In genomic region chr15:85026304-85027032, GRCh38 we compare ENCODE assay signal across 15 cellular contexts. TPM values are rescaled to one million over a fixed set of nuclear protein-coding genes. Genes with fewer than 3 reads are reported as not detected.
DNase-seq lines count a peak whose midpoint lies in the region; ATAC-seq, FAIRE-seq and TF ChIP-seq lines count a peak whose summit lies in the region.
"Had no signal": no experiment of that assay in that cellular context is flagged by ENCODE, and none has a peak within 500 bp of the region (broad histone marks: within the 10 kb centered on the region; RNA-seq: fewer than 3 reads in every experiment).

No MANE protein-coding gene starts in this region.

- in situ Hi-C loops in HepG2 (cut with HindIII; ENCODE audit: extremely low pct_ligation_motif_present, low pct_unique_long_range_greater_than_20kb), result no loop called here

- no peak overlapping the region for H3K9ac ChIP-seq in HepG2 (ENCODE audit: insufficient read depth, low read depth, low read length)

- H3K4me1 Mint-ChIP-seq in activated CD8-positive, alpha-beta memory T cell treated with anti-CD3 and anti-CD28 coated beads, Interleukin-2, amount 10 ng/mL, durations not matched to agents 7 days and 5 days, result peaks cover 52% of the 10 kb centered on the region

- no peak for FAIRE-seq in HepG2 (lab: Jason Lieb, UNC)

- POLR2A ChIA-PET in HepG2 (lab: Yijun Ruan, JAX), result no interaction called here

- no peak overlapping the region for H3K4me3 ChIP-seq in body of pancreas
- H3K4me3 ChIP-seq in HepG2 (replicated peaks in 1 of 3; ENCODE audit: insufficient read depth in 1 of 3, low read depth in 2 of 3, low read length in 3 of 3), result no peak overlapping the region
- H3K4me3 ChIP-seq in vagina, result no peak overlapping the region

- peaks cover 3% of the 10 kb centered on the region for H3K36me3 Mint-ChIP-seq in activated CD8-positive, alpha-beta memory T cell treated with anti-CD3 and anti-CD28 coated beads, Interleukin-2, amount 10 ng/mL, durations not matched to agents 7 days and 5 days

- H2AFZ ChIP-seq in HepG2 (ENCODE audit: low read length), result no peak overlapping the region

- no peak for TF ChIP-seq POLR2A in body of pancreas (IDR thresholded peaks at IDR 0.05)
- no peak for TF ChIP-seq POLR2A in HepG2 (IDR thresholded peaks at IDR 0.05; ENCODE audit: insufficient read depth in 1 of 2, low read depth in 2 of 2, low read length in 2 of 2)
- TF ChIP-seq POLR2A in vagina (IDR thresholded peaks at IDR 0.05), result no peak

- no peaks in the 10 kb centered on the region for H3K27me3 ChIP-seq in body of pancreas
- H3K27me3 ChIP-seq in HepG2 (ENCODE audit: control insufficient read depth in 1 of 2, insufficient read depth in 2 of 2, low read length in 2 of 2), result no peaks in the 10 kb centered on the region
- H3K27me3 ChIP-seq in vagina, result no peaks in the 10 kb centered on the region

- intact Hi-C loops in body of pancreas (cut with DNase I) (no loop called here), HepG2 (cut with micrococcal nuclease; ENCODE audit: unreplicated experiment) (no loop called here), vagina (cut with DNase I) (no loop called here)

- H3K9me3 Mint-ChIP-seq in activated CD8-positive, alpha-beta memory T cell treated with anti-CD3 and anti-CD28 coated beads, Interleukin-2, amount 10 ng/mL, durations not matched to agents 7 days and 5 days (ENCODE audit: low read depth), result no peaks in the 10 kb centered on the region
- H3K9me3 Mint-ChIP-seq: dendritic cell treated with granulocyte-macrophage colony-stimulating factor and Interleukin-4, amounts not matched to agents 40 ng/mL and 50 ng/mL, for 4 days; H9 had no signal

- TF ChIP-seq EP300 in HepG2 (IDR thresholded peaks at IDR 0.05; ENCODE audit: low read depth in 2 of 2, low read length in 2 of 2) (no peak), HepG2 (CRISPR knock-in tag; IDR thresholded peaks at IDR 0.05; ENCODE audit: borderline replicate concordance) (no peak)

- H3K79me2 ChIP-seq in HepG2 (ENCODE audit: insufficient read depth, low read length), result peaks cover 95% of the 10 kb centered on the region

- TF ChIP-seq CTCF in body of pancreas (IDR thresholded peaks at IDR 0.05), result no peak
- TF ChIP-seq CTCF in HepG2 (CRISPR knock-in tag; IDR thresholded peaks at IDR 0.05), result no peak
- TF ChIP-seq CTCF in vagina (IDR thresholded peaks at IDR 0.05), result no peak

- 14 to 24% methylated on average over 2 of the region's 2 CpGs for WGBS in body of pancreas, 2 donors
- WGBS in HepG2 (ENCODE audit: low lambda C conversion rate), result 60% methylated on average over 2 of the region's 2 CpGs

- peak overlapping the region in 3 of 4 donors; percentile 68 to 74 (median 69) for H3K27ac ChIP-seq in body of pancreas
- H3K27ac ChIP-seq in HepG2 (ENCODE audit: extremely low read length, insufficient read depth, low read length), result peak overlapping the region; percentile 31
- peak overlapping the region; percentile 13 for H3K27ac ChIP-seq in vagina

- no peak for DNase-seq in activated CD8-positive, alpha-beta memory T cell treated with anti-CD3 and anti-CD28 coated beads, Interleukin-2, amount 10 ng/mL, durations not matched to agents 7 days and 5 days
- no peak for DNase-seq in activated CD8-positive, alpha-beta memory T cell treated with anti-CD3 and anti-CD28 coated beads for 24 hours
- DNase-seq in body of pancreas (peak in 3 of 4 donors; percentile 39 to 50 (median 49)), HepG2 (ENCODE audit: low spot score) (no peak), vagina (ENCODE audit: extremely low spot score in 2 of 2) (no peak), ecto neural progenitor cell (ENCODE audit: low spot score) (no peak), GOT3 (lab: John Stamatoyannopoulos, UW) (no peak)
- DNase-seq: activated naive CD4-positive, alpha-beta T cell; DMS53; foreskin fibroblast; H9; NCI-H1105 treated with DMSO at 0.1 percent for 48 hours; NCI-H446 treated with DMSO at 0.1 percent for 48 hours had no signal

- peak overlapping the region; percentile 7 for H3K27ac Mint-ChIP-seq in activated CD8-positive, alpha-beta memory T cell treated with anti-CD3 and anti-CD28 coated beads, Interleukin-2, amount 10 ng/mL, durations not matched to agents 7 days and 5 days
- H3K27ac Mint-ChIP-seq: dendritic cell treated with granulocyte-macrophage colony-stimulating factor and Interleukin-4, amounts not matched to agents 40 ng/mL and 50 ng/mL, for 4 days; H9 had no signal

- CTCF ChIA-PET in activated CD8-positive, alpha-beta memory T cell treated with anti-CD3 and anti-CD28 coated beads, Interleukin-2, amount 10 ng/mL, durations not matched to agents 7 days and 5 days (lab: Charles Lee), result no interaction called here
- CTCF ChIA-PET in HepG2 (lab: Yijun Ruan, JAX; ENCODE audit: low intra/inter-chr PET ratio, low total read pairs), result no interaction called here

- no peak overlapping the region for H3K4me3 Mint-ChIP-seq in activated CD8-positive, alpha-beta memory T cell treated with anti-CD3 and anti-CD28 coated beads, Interleukin-2, amount 10 ng/mL, durations not matched to agents 7 days and 5 days
- H3K4me3 Mint-ChIP-seq: dendritic cell treated with granulocyte-macrophage colony-stimulating factor and Interleukin-4, amounts not matched to agents 40 ng/mL and 50 ng/mL, for 4 days; H9 had no signal

- H3K9me3 ChIP-seq in body of pancreas (no peaks in the 10 kb centered on the region), HepG2 (ENCODE audit: low read length) (no peaks in the 10 kb centered on the region), vagina (no peaks in the 10 kb centered on the region)

- no peaks in the 10 kb centered on the region; the same call in 1 of the 2 replicates for H4K20me1 ChIP-seq in HepG2 (ENCODE audit: insufficient read depth, low read length)

- BruUV-seq in HepG2 (replicated peaks; lab: Mats Ljungman, UMichigan), result no TSS peak

- H3K4me1 ChIP-seq in body of pancreas (peaks cover 84% of the 10 kb centered on the region), HepG2 (ENCODE audit: insufficient read depth, low read length) (peaks cover 86% of the 10 kb centered on the region), vagina (peaks cover 48% of the 10 kb centered on the region)

- ATAC-seq in activated CD8-positive, alpha-beta memory T cell treated with anti-CD3 and anti-CD28 coated beads, Interleukin-2, amount 10 ng/mL, durations not matched to agents 7 days and 5 days, result no peak
- ATAC-seq in body of pancreas (peak; percentile 13), HepG2 (peak; percentile 10; the same call in 2 of the 3 replicates), GM19455 (IDR thresholded peaks at IDR 0.05; ENCODE audit: unreplicated experiment) (no peak)

- H3K27me3 Mint-ChIP-seq in activated CD8-positive, alpha-beta memory T cell treated with anti-CD3 and anti-CD28 coated beads, Interleukin-2, amount 10 ng/mL, durations not matched to agents 7 days and 5 days, result no peaks in the 10 kb centered on the region
- H3K27me3 Mint-ChIP-seq: dendritic cell treated with granulocyte-macrophage colony-stimulating factor and Interleukin-4, amounts not matched to agents 40 ng/mL and 50 ng/mL, for 4 days had no signal

- no peak for TF ChIP-seq RAD21 in HepG2 (CRISPR knock-in tag; IDR thresholded peaks at IDR 0.05)

- H3K4me2 ChIP-seq in HepG2 (ENCODE audit: low read depth, low read length), result peak overlapping the region; percentile 48

- H3K36me3 ChIP-seq in body of pancreas (replicated peaks in 1 of 2; ENCODE audit: insufficient read depth in 1 of 2, low read depth in 2 of 2) (no peaks in the 10 kb centered on the region), HepG2 (replicated peaks in 1 of 2; ENCODE audit: control insufficient read depth in 1 of 2, insufficient read depth in 2 of 2, low read length in 2 of 2) (no peaks in the 10 kb centered on the region), vagina (no peaks in the 10 kb centered on the region)

TF ChIP-seq in HepG2, 621 proteins besides CTCF, POLR2A, EP300 and RAD21 (continues in another document):
- TF ChIP-seq MED1 (CRISPR knock-in tag; IDR thresholded peaks at IDR 0.05), result peak; percentile 40; the same call in 1 of the 2 replicates
- no peak for TF ChIP-seq ZNF343 (CRISPR knock-in tag; IDR thresholded peaks at IDR 0.05)
- no peak for TF ChIP-seq SYNCRIP (IDR thresholded peaks at IDR 0.05; ENCODE audit: insufficient read depth, low read depth, low read length)
- peak; percentile 4; the same call in 1 of the 2 replicates for TF ChIP-seq SAP130 (CRISPR knock-in tag; IDR thresholded peaks at IDR 0.05; ENCODE audit: low read depth)

RNA-seq across cellular contexts. Expression of gene PDE8A, which starts 44.8 kb away (rescaled TPM):
- 10 to 100 TPM; 17.7 to 21.1 TPM for total RNA-seq in activated CD8-positive, alpha-beta memory T cell treated with anti-CD3 and anti-CD28 coated beads, Interleukin-2, amount 10 ng/mL, durations not matched to agents 7 days and 5 days
- total RNA-seq in body of pancreas (10 to 100 TPM; 34.2 to 50.1 TPM), HepG2 (2016; rRNA removed; fragmentation: Illumina TruSeq; extraction: Trizol) (24.2 and 26.3 TPM in 2 replicates), vagina (33.9 TPM)
- total RNA-seq in HepG2 (2016; cell fraction: cytosol; rRNA removed; fragmentation: Illumina TruSeq; extraction: Trizol; ENCODE audit: low read depth), result 46.8 and 50.2 TPM in 2 replicates
- 22.6 and 26.8 TPM in 2 replicates for total RNA-seq in HepG2 (2016; cell fraction: insoluble cytoplasmic fraction; rRNA removed; fragmentation: Illumina TruSeq; extraction: Trizol)
- total RNA-seq in HepG2 (2016; cell fraction: membrane; rRNA removed; fragmentation: Illumina TruSeq; extraction: Trizol), result 33.9 and 39.4 TPM in 2 replicates
- 46.0 and 49.4 TPM in 2 replicates for total RNA-seq in HepG2 (2016; cell fraction: nucleus; rRNA removed; fragmentation: Illumina TruSeq; extraction: Trizol)
- polyA plus RNA-seq in HepG2 (2011; rRNA removed), result 41.2 and 48.5 TPM in 2 replicates
- polyA plus RNA-seq in HepG2 (2011; cell fraction: cytosol; rRNA removed), result 18.2 and 27.4 TPM in 2 replicates
- polyA plus RNA-seq in HepG2 (2011; cell fraction: nucleus; rRNA removed), result 67.4 and 75.3 TPM in 2 replicates
- 25.2 and 25.7 TPM in 2 replicates for polyA plus RNA-seq in HepG2 (2012)
- polyA plus RNA-seq in HepG2 (2016; cell fraction: cytosol; fragmentation: Illumina TruSeq; extraction: Trizol; ENCODE audit: low read depth), result 4.8 and 5.1 TPM in 2 replicates
- polyA plus RNA-seq in HepG2 (2016; cell fraction: insoluble cytoplasmic fraction; fragmentation: Illumina TruSeq; extraction: Trizol; ENCODE audit: low read depth), result 22.3 and 24.1 TPM in 2 replicates
- polyA plus RNA-seq in HepG2 (2016; cell fraction: membrane; fragmentation: Illumina TruSeq; extraction: Trizol; ENCODE audit: low read depth), result 14.2 and 15.0 TPM in 2 replicates
- 82.8 and 84.3 TPM in 2 replicates for polyA plus RNA-seq in HepG2 (2016; cell fraction: nucleus; fragmentation: Illumina TruSeq; extraction: Trizol; ENCODE audit: insufficient read depth, low read depth)
- 27.2 and 64.4 TPM in 2 replicates for polyA minus RNA-seq in HepG2 (2011; rRNA and poly(A)+ RNA removed; ENCODE audit: low replicate concordance)
- polyA minus RNA-seq in HepG2 (2011; cell fraction: cytosol; rRNA and poly(A)+ RNA removed), result 24.8 and 25.2 TPM in 2 replicates
- 124 and 137 TPM in 2 replicates for polyA minus RNA-seq in HepG2 (2011; cell fraction: nucleus; rRNA and poly(A)+ RNA removed)

Comparison
In these comparisons a context has a peak if more than half of its experiments do, and no peak if none do; other contexts are left out.
1. ATAC-seq: peak in body of pancreas (single experiment) and HepG2 (single experiment); none in activated CD8-positive, alpha-beta memory T cell treated with anti-CD3 and anti-CD28 coated beads, Interleukin-2, amount 10 ng/mL, durations not matched to agents 7 days and 5 days (single experiment) and GM19455 (single experiment).
2. DNase-seq: peak in body of pancreas (3 of 4); none in activated CD8-positive, alpha-beta memory T cell treated with anti-CD3 and anti-CD28 coated beads, Interleukin-2, amount 10 ng/mL, durations not matched to agents 7 days and 5 days (single experiment), activated CD8-positive, alpha-beta memory T cell treated with anti-CD3 and anti-CD28 coated beads for 24 hours (single experiment), HepG2 (single experiment), vagina (0 of 2), ecto neural progenitor cell (single experiment) and GOT3 (single experiment).
3. H3K27ac ChIP-seq: peak in every context shown above with its lines; median percentile 69 in body of pancreas; 31 in HepG2; 13 in vagina.